1 cellular context compared by ENCODE assay signal in the genomic region with DNA sequence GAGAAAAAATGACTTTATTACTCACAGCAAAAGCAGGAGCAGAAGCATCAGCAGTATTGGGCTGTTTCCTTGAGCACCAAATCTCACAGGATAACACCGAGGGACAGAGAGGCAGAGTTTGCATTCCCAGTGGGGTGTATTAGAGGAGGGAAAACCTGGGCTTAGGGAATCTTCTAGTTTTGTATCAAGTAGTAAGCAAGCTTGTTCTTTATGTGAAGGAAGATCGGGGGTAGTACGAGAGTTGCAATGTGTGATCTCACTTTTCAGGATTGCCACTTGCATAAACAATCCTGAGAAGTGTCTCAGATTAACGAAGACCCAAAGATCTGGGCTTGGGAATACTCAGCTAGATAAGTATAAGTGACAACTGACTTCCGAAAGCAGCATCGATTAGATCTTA.
TF ChIP-seq lines count a peak whose summit lies in the region.

No MANE protein-coding gene starts in this region.

TF ChIP-seq in H1, 55 proteins besides CTCF, POLR2A, EP300 and RAD21 (continued from another document):
- TF ChIP-seq, protein P1, sequence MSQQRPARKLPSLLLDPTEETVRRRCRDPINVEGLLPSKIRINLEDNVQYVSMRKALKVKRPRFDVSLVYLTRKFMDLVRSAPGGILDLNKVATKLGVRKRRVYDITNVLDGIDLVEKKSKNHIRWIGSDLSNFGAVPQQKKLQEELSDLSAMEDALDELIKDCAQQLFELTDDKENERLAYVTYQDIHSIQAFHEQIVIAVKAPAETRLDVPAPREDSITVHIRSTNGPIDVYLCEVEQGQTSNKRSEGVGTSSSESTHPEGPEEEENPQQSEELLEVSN (IDR thresholded peaks at IDR 0.05): no peak
- TF ChIP-seq CEBPB (IDR thresholded peaks at IDR 0.05; ENCODE audit: low read depth, low read length) (no peak), EZH2 (IDR thresholded peaks at IDR 0.05; ENCODE audit: low read depth, low read length, severe bottlenecking) (no peak), SP1 (IDR thresholded peaks at IDR 0.05; ENCODE audit: low read depth, low read length) (no peak), SIN3A (conservative IDR thresholded peaks at IDR 0.05 in 1 of 2, IDR thresholded peaks at IDR 0.05 in 1 of 2; ENCODE audit: low read depth in 1 of 2, low read length in 2 of 2) (no peak), TCF12 (IDR thresholded peaks at IDR 0.05; ENCODE audit: low read depth, low read length) (no peak), CBX8 (IDR thresholded peaks at IDR 0.05; ENCODE audit: borderline replicate concordance, low read depth, low read length) (no peak), RXRA (IDR thresholded peaks at IDR 0.05; ENCODE audit: insufficient read depth, low read depth, low read length) (no peak), HDAC2 (IDR thresholded peaks at IDR 0.05; ENCODE audit: borderline replicate concordance in 1 of 2, low read depth in 2 of 2, low read length in 2 of 2) (no peak), SP4 (IDR thresholded peaks at IDR 0.05; ENCODE audit: low read length) (no peak), BACH1 (IDR thresholded peaks at IDR 0.05; ENCODE audit: low read length) (no peak), GABPA (IDR thresholded peaks at IDR 0.05; ENCODE audit: borderline replicate concordance, insufficient read depth, low read length) (no peak), TBP (IDR thresholded peaks at IDR 0.05; ENCODE audit: low read depth, low read length) (no peak)
- TF ChIP-seq, protein P2, sequence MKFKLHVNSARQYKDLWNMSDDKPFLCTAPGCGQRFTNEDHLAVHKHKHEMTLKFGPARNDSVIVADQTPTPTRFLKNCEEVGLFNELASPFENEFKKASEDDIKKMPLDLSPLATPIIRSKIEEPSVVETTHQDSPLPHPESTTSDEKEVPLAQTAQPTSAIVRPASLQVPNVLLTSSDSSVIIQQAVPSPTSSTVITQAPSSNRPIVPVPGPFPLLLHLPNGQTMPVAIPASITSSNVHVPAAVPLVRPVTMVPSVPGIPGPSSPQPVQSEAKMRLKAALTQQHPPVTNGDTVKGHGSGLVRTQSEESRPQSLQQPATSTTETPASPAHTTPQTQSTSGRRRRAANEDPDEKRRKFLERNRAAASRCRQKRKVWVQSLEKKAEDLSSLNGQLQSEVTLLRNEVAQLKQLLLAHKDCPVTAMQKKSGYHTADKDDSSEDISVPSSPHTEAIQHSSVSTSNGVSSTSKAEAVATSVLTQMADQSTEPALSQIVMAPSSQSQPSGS (IDR thresholded peaks at IDR 0.05; ENCODE audit: low read length): no peak
